ENCODE assay signal across 37 cellular contexts in genomic region chr7:140070546-140070945, GRCh38.
"Had no signal": no experiment of that assay in that cellular context is flagged by ENCODE, and none has a peak within 500 bp of the region (broad histone marks: within the 10 kb centered on the region; RNA-seq: fewer than 3 reads in every experiment).

No MANE protein-coding gene starts in this region.

- DNase-seq: Karpas-422, Kasumi-1, MG63, MM.1S, MV-4-11, NCI-H1048, NCI-H1092, NCI-H1092 treated with DMSO at 0.1 percent for 48 hours, NCI-H1105, NCI-H1105 treated with DMSO at 0.1 percent for 48 hours, NCI-H1417, NCI-H1417 treated with DMSO at 0.1 percent for 48 hours, NCI-H1436, NCI-H1436 treated with DMSO at 0.1 percent for 48 hours, NCI-H146, NCI-H1694, NCI-H1694 treated with DMSO at 0.1 percent for 48 hours, NCI-H187, NCI-H187 treated with DMSO at 0.1 percent for 48 hours, NCI-H1930, NCI-H2029, NCI-H2029 treated with DMSO at 0.1 percent for 48 hours, NCI-H2081, NCI-H2081 treated with DMSO at 0.1 percent for 48 hours, NCI-H2107, NCI-H2171, NCI-H2171 treated with DMSO at 0.1 percent for 48 hours, NCI-H2227 treated with DMSO at 0.1 percent for 48 hours, NCI-H226, NCI-H345, NCI-H446, NCI-H446 treated with DMSO at 0.1 percent for 48 hours, NCI-H510A, NCI-H510A treated with DMSO at 0.1 percent for 48 hours, NCI-H524, NCI-H524 treated with DMSO at 0.1 percent for 48 hours, NCI-H526 had no signal

- H3K36me3 ChIP-seq: MG63 had no signal

- H3K4me3 ChIP-seq: MG63 had no signal

- H3K27me3 ChIP-seq: MG63 had no signal
